28 cellular contexts compared by ENCODE assay signal in the genomic region with DNA sequence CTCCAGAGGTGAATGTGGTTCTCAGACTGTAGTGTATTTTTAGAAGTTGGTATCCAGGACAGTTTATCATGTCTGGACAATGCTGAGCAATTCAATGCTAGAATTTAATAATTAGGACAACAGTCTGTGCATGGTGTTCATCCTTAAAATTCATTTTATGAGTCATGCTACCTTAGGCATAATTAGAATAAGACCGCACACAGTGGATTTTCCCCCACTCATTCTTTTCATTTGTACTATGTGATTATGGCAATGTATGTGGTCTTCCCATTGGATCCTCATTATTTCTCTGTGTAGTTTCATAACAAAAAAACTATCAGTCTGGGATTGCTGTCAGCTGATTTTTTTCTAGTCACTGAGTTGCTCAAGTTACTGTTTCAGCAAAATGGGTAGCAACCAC.
"Had no signal": no experiment of that assay in that cellular context is flagged by ENCODE, and none has a peak within 500 bp of the region (broad histone marks: within the 10 kb centered on the region; RNA-seq: fewer than 3 reads in every experiment).

No MANE protein-coding gene starts in this region.

- H3K4me1 ChIP-seq: body of pancreas, gastroesophageal sphincter had no signal

- H3K27me3 ChIP-seq: body of pancreas, cardiac muscle cell, dorsolateral prefrontal cortex, gastroesophageal sphincter, heart right ventricle had no signal

- H3K27ac ChIP-seq: body of pancreas, coronary artery, dorsolateral prefrontal cortex, gastroesophageal sphincter, heart right ventricle had no signal

- H3K9me3 ChIP-seq: body of pancreas, gastroesophageal sphincter had no signal

- H3K4me3 ChIP-seq: body of pancreas, cardiac muscle cell, coronary artery, dorsolateral prefrontal cortex, gastroesophageal sphincter, heart right ventricle had no signal

- ATAC-seq: activated CD4-positive, alpha-beta T cell treated with anti-CD3 and anti-CD28 coated beads for 36 hours; activated CD8-positive, alpha-beta memory T cell treated with anti-CD3 and anti-CD28 coated beads, Interleukin-2, amount 10 ng/mL, durations not matched to agents 7 days and 5 days; activated CD8-positive, alpha-beta T cell treated with anti-CD3 and anti-CD28 coated beads, Interleukin-2, amount 10 ng/mL, durations not matched to agents 7 days and 5 days; activated naive CD4-positive, alpha-beta T cell treated with anti-CD3 and anti-CD28 coated beads, Interleukin-2, amount 50 U/mL, for 72 hours; body of pancreas; esophagus mucosa; gastroesophageal sphincter; heart right ventricle had no signal

- H3K36me3 ChIP-seq: cardiac muscle cell, gastroesophageal sphincter, heart right ventricle had no signal

- DNase-seq: activated CD4-positive, alpha-beta memory T cell treated with anti-CD3 and anti-CD28 coated beads for 36 hours; activated CD4-positive, alpha-beta T cell treated with anti-CD3 and anti-CD28 coated beads for 36 hours; activated CD4-positive, alpha-beta T cell treated with anti-CD3 and anti-CD28 coated beads, Interleukin-2, amount 10 ng/mL, durations not matched to agents 24 days and 14 days; activated CD4-positive, CD25-positive, alpha-beta regulatory T cell; activated CD4-positive, CD25-positive, alpha-beta regulatory T cell treated with anti-CD3 and anti-CD28 coated beads, Interleukin-2, amount 50 U/mL, for 72 hours; activated CD8-positive, alpha-beta memory T cell treated with anti-CD3 and anti-CD28 coated beads, Interleukin-2, amount 10 ng/mL, durations not matched to agents 7 days and 5 days; activated CD8-positive, alpha-beta memory T cell treated with anti-CD3 and anti-CD28 coated beads, Interleukin-2, amount 50 U/mL, for 4 hours; activated CD8-positive, alpha-beta T cell treated with anti-CD3 and anti-CD28 coated beads, Interleukin-2, amount 10 ng/mL, durations not matched to agents 7 days and 5 days; activated effector memory CD4-positive, alpha-beta T cell treated with anti-CD3 and anti-CD28 coated beads, Interleukin-2, amount 50 U/mL, for 16 hours; activated naive CD4-positive, alpha-beta T cell treated with anti-CD3 and anti-CD28 coated beads for 36 hours; activated naive CD8-positive, alpha-beta T cell treated with anti-CD3 and anti-CD28 coated beads, Interleukin-2, amount 10 ng/mL, durations not matched to agents 7 days and 5 days; activated T-cell treated with anti-CD3 and anti-CD28 coated beads, Interleukin-2, amount 50 U/mL, for 1 hour; activated T-cell treated with anti-CD3 and anti-CD28 coated beads, Interleukin-2, amount 50 U/mL, for 48 hours; amniotic stem cell; anterior cingulate cortex; body of pancreas; central memory CD4-positive, alpha-beta T cell; dorsolateral prefrontal cortex; effector memory CD4-positive, alpha-beta T cell; endodermal cell; foreskin fibroblast; heart right ventricle; T-helper 2 cell had no signal
